In genomic region chr2:106572541-106573148, GRCh38 we compare ENCODE assay signal across 8 cellular contexts.
DNase-seq lines count a peak whose midpoint lies in the region; ATAC-seq and TF ChIP-seq lines count a peak whose summit lies in the region.

No MANE protein-coding gene starts in this region.

- CTCF ChIA-PET in AG04449 (lab: Yijun Ruan, JAX) = interaction anchor here (3.6 kb wide), 1 partner anchor 10 kb away, joined by 18 read pairs; no protein-coding TSS in a partner anchor

- no peaks in the 10 kb centered on the region for H3K4me1 ChIP-seq in RWPE2 (ENCODE audit: insufficient read depth, poor library complexity, severe bottlenecking)

- H3K27me3 ChIP-seq in RWPE2 (ENCODE audit: insufficient read depth, poor library complexity, severe bottlenecking) = no peaks in the 10 kb centered on the region

- no peak overlapping the region for H3K27ac ChIP-seq in RWPE2 (ENCODE audit: poor library complexity, severe bottlenecking)

- H3K36me3 ChIP-seq in RWPE2 (ENCODE audit: low read depth) = no peaks in the 10 kb centered on the region

- peak; percentile 16 for TF ChIP-seq CTCF in AG04449 (IDR thresholded peaks at IDR 0.05; ENCODE audit: insufficient read depth, low read length, missing control alignments)
- peak; percentile 50 for TF ChIP-seq CTCF in RWPE2 (IDR thresholded peaks at IDR 0.05; ENCODE audit: poor library complexity, severe bottlenecking)

- no peak overlapping the region for H3K4me3 ChIP-seq in AG04449 (ENCODE audit: low read depth, low read length)
- no peak overlapping the region for H3K4me3 ChIP-seq in RWPE2 (ENCODE audit: severe bottlenecking)

- DNase-seq in AG04449 (ENCODE audit: low read depth, low spot score) (no peak), ELF-1 (ENCODE audit: low read depth, low spot score) (peak; percentile 26), RWPE2 (ENCODE audit: low spot score) (no peak), inferior parietal cortex (ENCODE audit: extremely low spot score) (peak; percentile 24), UCSD-AML1 (lab: John Stamatoyannopoulos, UW; ENCODE audit: unreplicated experiment) (no peak), NCI-H526 treated with DMSO at 0.1 percent for 48 hours (lab: John Stamatoyannopoulos, UW) (no peak), NCI-H2107 treated with DMSO at 0.1 percent for 48 hours (lab: John Stamatoyannopoulos, UW; ENCODE audit: unreplicated experiment) (no peak), occipital lobe (lab: John Stamatoyannopoulos, UW) (no peak)

- H3K9me3 ChIP-seq in RWPE2 (ENCODE audit: severe bottlenecking) = no peaks in the 10 kb centered on the region

- POLR2A ChIA-PET in AG04449 (lab: Yijun Ruan, JAX) = no interaction called here

- no peak for ATAC-seq in RWPE2 (ENCODE audit: low read depth)

Comparison
In these comparisons a context has a peak if more than half of its experiments do, and no peak if none do; other contexts are left out.
1. DNase-seq: peak in ELF-1 (single experiment) and inferior parietal cortex (single experiment); none in AG04449 (single experiment), RWPE2 (single experiment), UCSD-AML1 (single experiment), NCI-H526 treated with DMSO at 0.1 percent for 48 hours (single experiment), NCI-H2107 treated with DMSO at 0.1 percent for 48 hours (single experiment) and occipital lobe (single experiment).